ENCODE assay signal across 11 cellular contexts in the genomic region with DNA sequence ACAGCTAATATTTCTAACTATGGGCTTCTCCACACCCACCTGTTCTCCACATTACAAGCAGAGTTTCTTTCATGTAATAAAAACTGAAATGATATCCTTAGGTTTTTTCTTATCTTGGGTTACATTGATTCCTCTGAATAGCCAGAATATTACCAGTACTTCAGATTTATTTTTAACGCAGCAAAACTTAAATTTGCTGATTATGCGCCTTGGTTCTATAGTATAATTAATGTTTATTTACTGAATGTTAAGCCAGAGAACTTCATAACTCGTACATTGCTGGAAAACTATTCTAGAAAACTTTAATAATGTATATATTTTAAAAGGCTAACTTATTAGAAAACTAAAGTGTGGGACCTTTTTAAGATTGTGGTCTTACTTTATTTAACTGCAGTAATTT.
"Had no signal": no experiment of that assay in that cellular context is flagged by ENCODE, and none has a peak within 500 bp of the region (broad histone marks: within the 10 kb centered on the region; RNA-seq: fewer than 3 reads in every experiment).

No MANE protein-coding gene starts in this region.

- H2AFZ ChIP-seq: GM23248, GM23338 had no signal

- ATAC-seq: GM23338, HCT116 had no signal

- H3K4me1 ChIP-seq: HAP-1 had no signal

- FAIRE-seq: H1, H54 had no signal

- H3K27ac ChIP-seq: GM23248 had no signal

- H3K36me3 ChIP-seq: HAP-1 had no signal

- H3K9ac ChIP-seq: GM23248 had no signal

- DNase-seq: GM23248, GOT3, H7, H9, HCEC 1CT, HFFc6 had no signal

- H3K4me3 ChIP-seq: GM23248, GM23338, HAP-1 had no signal

- H3K9me3 ChIP-seq: HAP-1 had no signal

- H3K4me2 ChIP-seq: GM23338 had no signal
